In the genomic region with DNA sequence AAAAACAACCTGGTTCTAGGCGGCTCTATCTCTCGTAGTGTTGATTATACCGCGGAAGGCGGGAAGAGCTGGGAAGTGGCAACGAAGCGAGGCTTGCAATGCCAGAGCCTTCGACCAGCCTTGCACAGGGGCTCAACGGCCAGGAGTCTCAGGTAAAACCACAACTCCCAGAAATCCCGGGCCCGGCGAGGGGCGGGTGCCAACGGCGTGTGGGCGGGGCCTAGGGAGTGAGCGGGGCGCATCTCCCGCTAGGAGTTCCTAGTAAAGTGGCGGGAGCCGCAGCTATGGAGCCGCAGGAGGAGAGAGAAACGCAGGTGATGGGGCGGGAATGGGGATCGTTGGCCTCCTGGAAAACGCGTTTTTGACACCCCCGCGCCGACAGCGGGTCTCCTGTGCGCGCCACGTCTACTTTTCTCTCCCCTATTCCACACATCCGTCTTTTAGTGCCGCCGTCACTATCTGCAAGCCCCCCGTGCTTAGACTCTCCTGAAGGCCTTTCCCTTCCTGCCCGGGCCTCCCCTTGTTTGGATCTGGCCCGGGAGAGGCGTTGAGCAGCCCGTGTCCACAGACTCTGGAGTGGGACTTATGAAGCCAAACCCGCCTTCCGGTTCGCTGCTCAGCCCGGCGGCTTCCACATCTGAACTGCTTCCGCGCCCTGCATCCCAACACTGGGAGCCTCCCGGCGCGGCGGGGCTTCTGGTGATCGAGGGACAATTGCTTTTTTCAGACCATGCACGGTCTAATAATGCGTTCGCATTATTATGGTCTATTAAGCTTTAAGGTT, we compare ENCODE assay signal across 8 cellular contexts. TPM values are rescaled to one million over a fixed set of nuclear protein-coding genes. Genes with fewer than 3 reads are reported as not detected.
DNase-seq lines count a peak whose midpoint lies in the region; ATAC-seq and TF ChIP-seq lines count a peak whose summit lies in the region.

A gene with protein sequence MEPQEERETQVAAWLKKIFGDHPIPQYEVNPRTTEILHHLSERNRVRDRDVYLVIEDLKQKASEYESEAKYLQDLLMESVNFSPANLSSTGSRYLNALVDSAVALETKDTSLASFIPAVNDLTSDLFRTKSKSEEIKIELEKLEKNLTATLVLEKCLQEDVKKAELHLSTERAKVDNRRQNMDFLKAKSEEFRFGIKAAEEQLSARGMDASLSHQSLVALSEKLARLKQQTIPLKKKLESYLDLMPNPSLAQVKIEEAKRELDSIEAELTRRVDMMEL (plus strand): TSS at position 258 of the 784 bp plus-strand sequence. CDS start 27 bp downstream, at position 285.

- no peaks in the 10 kb centered on the region for H3K27me3 Mint-ChIP-seq in activated T-cell treated with anti-CD3 and anti-CD28 coated beads, Interleukin-2, amount 50 U/mL, for 4 hours (ENCODE audit: low read depth)

- H3K4me1 Mint-ChIP-seq in activated T-cell treated with anti-CD3 and anti-CD28 coated beads, Interleukin-2, amount 50 U/mL, for 4 hours (ENCODE audit: low read depth): peaks cover 20% of the 10 kb centered on the region

- peak; percentile 80 for TF ChIP-seq POLR2A in erythroblast (IDR thresholded peaks at IDR 0.05; ENCODE audit: low read length)

- peak within 1 kb of the TSS; percentile 79 to 84 for H3K4me3 ChIP-seq in Panc1 (ENCODE audit: low read depth in 2 of 2, low read length in 2 of 2)
- peak within 1 kb of the TSS; percentile 92 to 93 for H3K4me3 ChIP-seq in mucosa of rectum (ENCODE audit: low read length in 2 of 2)

- no peaks in the 10 kb centered on the region; the same call in 1 of the 2 replicates for H3K36me3 ChIP-seq in Panc1 (ENCODE audit: control insufficient read depth, insufficient read depth, low read length)
- peaks cover 0 to 2% of the 10 kb centered on the region in 2 donors for H3K36me3 ChIP-seq in mucosa of rectum (ENCODE audit: control insufficient read depth in 2 of 2, insufficient read depth in 2 of 2, low read length in 2 of 2)

- H3K27ac ChIP-seq in Panc1 (ENCODE audit: low read length) (peak within 1 kb of the TSS; percentile 81), mucosa of rectum (ENCODE audit: low read depth in 2 of 2, low read length in 2 of 2) (peak within 1 kb of the TSS; percentile 74 to 78)

- peak within 1 kb of the TSS; percentile 98 for H3K4me3 Mint-ChIP-seq in activated T-cell treated with anti-CD3 and anti-CD28 coated beads, Interleukin-2, amount 50 U/mL, for 4 hours

- no peaks in the 10 kb centered on the region for H3K9me3 ChIP-seq in Panc1 (ENCODE audit: control insufficient read depth, insufficient read depth, low read depth, low read length)
- no peaks in the 10 kb centered on the region for H3K9me3 ChIP-seq in mucosa of rectum (ENCODE audit: control insufficient read depth in 2 of 2, low read length in 2 of 2)

- H3K9ac ChIP-seq in mucosa of rectum (ENCODE audit: low read depth in 1 of 2, low read length in 2 of 2): peak within 1 kb of the TSS; percentile 78 to 80

- H3K4me1 ChIP-seq in Panc1 (ENCODE audit: control insufficient read depth, insufficient read depth, low read length) (peaks cover 3% of the 10 kb centered on the region; the same call in 1 of the 2 replicates), mucosa of rectum (ENCODE audit: control insufficient read depth in 2 of 2, insufficient read depth in 2 of 2, low read length in 2 of 2) (no peaks in the 10 kb centered on the region)

- ATAC-seq in GM21576 (IDR thresholded peaks at IDR 0.05; ENCODE audit: unreplicated experiment) (peak; percentile 97), Panc1 (peak; percentile 99)
- ATAC-seq in activated T-cell treated with anti-CD3 and anti-CD28 coated beads, Interleukin-2, amount 50 U/mL, for 4 hours: peak; percentile 99

- H3K36me3 Mint-ChIP-seq in activated T-cell treated with anti-CD3 and anti-CD28 coated beads, Interleukin-2, amount 50 U/mL, for 4 hours (ENCODE audit: insufficient read depth): peaks cover 12% of the 10 kb centered on the region

- POLR2A ChIA-PET in Panc1 (lab: Charles Lee): no interaction called here

- no peaks in the 10 kb centered on the region for H3K9me3 Mint-ChIP-seq in activated T-cell treated with anti-CD3 and anti-CD28 coated beads, Interleukin-2, amount 50 U/mL, for 4 hours

- H3K27me3 ChIP-seq in Panc1 (ENCODE audit: control insufficient read depth, insufficient read depth, low read length) (no peaks in the 10 kb centered on the region), mucosa of rectum (ENCODE audit: control insufficient read depth in 2 of 2, insufficient read depth in 2 of 2, low read length in 2 of 2) (no peaks in the 10 kb centered on the region)

- BruUV-seq in Panc1 (replicated peaks; lab: Mats Ljungman, UMichigan): no TSS peak

- TF ChIP-seq CTCF in Panc1 (IDR thresholded peaks at IDR 0.05): no peak

- DNase-seq in DMS153 (lab: John Stamatoyannopoulos, UW) (peak; percentile 91), KBM-7 (peak; percentile 91), Panc1 (ENCODE audit: low read depth, low spot score) (no peak), erythroblast (lab: John Stamatoyannopoulos, UW) (peak; percentile 91 to 93)
- DNase-seq in activated T-cell treated with anti-CD3 and anti-CD28 coated beads, Interleukin-2, amount 50 U/mL, for 4 hours: peak; percentile 82
- peak; percentile 66 to 75 for DNase-seq in stimulated activated CD8-positive, alpha-beta memory T cell treated with anti-CD3 and anti-CD28 coated beads, Interleukin-4, amount 100 ng/mL, for 4 hours (ENCODE audit: low read depth in 2 of 2, low spot score in 1 of 2)

- intact Hi-C loops in Panc1 (cut with micrococcal nuclease; ENCODE audit: unreplicated experiment): no loop called here

- CTCF ChIA-PET in Panc1 (lab: Charles Lee): no interaction called here

- in situ Hi-C loops in KBM-7 (cut with MboI; ENCODE audit: low pct_unique_long_range_greater_than_20kb, low sequenced_read_pairs): no loop called here
- in situ Hi-C loops in Panc1 (cut with HindIII; ENCODE audit: low pct_unique_long_range_greater_than_20kb, low sequenced_read_pairs): no loop called here

RNA-seq across cellular contexts. Expression of the gene that starts here (rescaled TPM):
- 28.4 TPM for total RNA-seq in Panc1 (2021; ENCODE audit: unreplicated experiment)
- 13.9 TPM for polyA plus RNA-seq in Panc1 (2012; ENCODE audit: insufficient read length)
- 10 to 100 TPM; 34.7 to 42.4 (median 37.0) TPM for total RNA-seq in activated T-cell treated with anti-CD3 and anti-CD28 coated beads, Interleukin-2, amount 50 U/mL, for 4 hours
